In genomic region chr9:93566408-93567270, GRCh38 we compare ENCODE assay signal across 1 cellular context.
TF ChIP-seq lines count a peak whose summit lies in the region.

No MANE protein-coding gene starts in this region.

TF ChIP-seq in GM12878, 131 proteins besides CTCF, POLR2A, EP300 and RAD21 (continued from another document):
- no peak for TF ChIP-seq E4F1 (IDR thresholded peaks at IDR 0.05; ENCODE audit: borderline replicate concordance, partially characterized antibody)
